ENCODE assay signal across 1 cellular context in genomic region chr15:63372753-63373152, GRCh38.
TF ChIP-seq lines count a peak whose summit lies in the region.

No MANE protein-coding gene starts in this region.

TF ChIP-seq in IMR-90, 13 proteins besides CTCF, POLR2A, EP300 and RAD21:
- TF ChIP-seq CEBPB (IDR thresholded peaks at IDR 0.05; ENCODE audit: low read depth, low read length) (no peak), MXI1 (IDR thresholded peaks at IDR 0.05; ENCODE audit: borderline replicate concordance, low read depth, low read length) (no peak), FOS (IDR thresholded peaks at IDR 0.05; ENCODE audit: low read depth, low read length) (no peak), MAZ (IDR thresholded peaks at IDR 0.05; ENCODE audit: borderline replicate concordance, low read depth, low read length) (no peak), MAFK (IDR thresholded peaks at IDR 0.05; ENCODE audit: low read depth, low read length) (no peak), CHD1 (IDR thresholded peaks at IDR 0.05; ENCODE audit: low read depth, low read length) (no peak), NFE2L2 (IDR thresholded peaks at IDR 0.05; ENCODE audit: low read depth, low read length) (no peak)
